1 cellular context compared by ENCODE assay signal in the genomic region with DNA sequence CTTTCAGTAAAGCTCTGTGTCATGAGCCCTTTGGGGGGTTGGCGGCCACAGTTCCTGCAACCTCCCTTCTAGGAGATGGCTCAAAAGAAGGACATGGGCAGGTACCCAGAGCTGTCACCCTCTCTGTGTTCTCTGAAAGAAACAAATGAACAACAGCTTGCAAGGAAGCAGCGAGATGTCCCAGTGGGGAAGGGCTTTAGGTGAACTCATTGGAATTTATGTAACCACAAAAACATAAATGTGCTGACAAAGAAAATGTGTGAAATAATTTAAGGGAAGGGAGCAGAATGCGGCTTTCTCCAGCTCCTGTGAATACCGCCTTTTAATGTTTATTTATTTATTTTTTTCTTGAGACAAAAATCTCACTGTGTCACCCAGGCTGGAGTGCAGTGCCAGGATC.
TF ChIP-seq lines count a peak whose summit lies in the region.

No MANE protein-coding gene starts in this region.

TF ChIP-seq in K562, 482 proteins besides CTCF, POLR2A, EP300 and RAD21:
- peak; percentile 22; the same call in 1 of the 2 replicates for TF ChIP-seq ZNF316 (IDR thresholded peaks at IDR 0.05)
- no peak for TF ChIP-seq ESRRB (CRISPR knock-in tag; IDR thresholded peaks at IDR 0.05; ENCODE audit: borderline replicate concordance)
- TF ChIP-seq ZNF311 (CRISPR knock-in tag; IDR thresholded peaks at IDR 0.05) = no peak
TF ChIP-seq in K562: peak in this region for 1.
